Comparison of ENCODE assay signal across 8 cellular contexts in the genomic region with DNA sequence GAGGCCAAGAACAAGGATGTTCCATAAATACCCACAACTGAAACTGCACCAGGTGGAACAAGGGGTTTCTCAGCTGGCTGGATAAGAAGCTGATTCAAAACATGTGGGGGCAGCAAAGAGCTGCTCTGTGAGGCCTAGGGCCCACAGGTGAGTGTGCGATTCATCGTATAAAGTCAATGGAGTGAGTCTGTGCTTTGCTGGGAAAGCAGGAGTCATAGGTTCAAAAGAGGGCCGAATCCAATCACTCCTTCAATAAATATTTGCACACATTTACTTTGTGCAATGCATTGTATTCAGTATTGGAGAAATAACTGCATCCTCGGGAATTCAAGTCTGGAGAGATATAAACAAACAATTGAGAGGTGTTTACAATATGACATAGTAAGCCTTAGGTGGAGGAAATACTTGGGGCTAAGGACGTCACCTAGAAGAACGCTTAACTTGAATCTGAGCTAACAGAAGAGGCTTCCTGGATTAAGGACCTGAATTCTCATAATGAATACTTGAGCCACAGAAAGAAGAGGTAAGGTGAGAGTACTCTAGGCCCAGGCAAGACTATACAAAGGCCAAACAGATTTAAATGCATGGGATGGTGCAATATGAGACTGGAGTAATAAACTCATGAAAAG.
DNase-seq lines count a peak whose midpoint lies in the region; ATAC-seq and TF ChIP-seq lines count a peak whose summit lies in the region.

No MANE protein-coding gene starts in this region.

- TF ChIP-seq CTCF in GM12874 (IDR thresholded peaks at IDR 0.05; ENCODE audit: insufficient read depth, low read depth, low read length) (peak; percentile 50; the same call in 1 of the 2 replicates), neural crest cell (conservative IDR thresholded peaks at IDR 0.05) (peak; percentile 66)

- H3K4me3 Mint-ChIP-seq in neural crest cell, result no peak overlapping the region

- no peaks in the 10 kb centered on the region for H3K27me3 Mint-ChIP-seq in neural crest cell (ENCODE audit: low read depth)

- H3K4me1 Mint-ChIP-seq in neural crest cell, result no peaks in the 10 kb centered on the region

- ATAC-seq in GM19463 (IDR thresholded peaks at IDR 0.05; ENCODE audit: unreplicated experiment) (no peak), GM21717 (IDR thresholded peaks at IDR 0.05; ENCODE audit: unreplicated experiment) (no peak)

- DNase-seq in M059J (ENCODE audit: low read depth), result peak; percentile 64
- peak; percentile 10 for DNase-seq in cerebellum (ENCODE audit: low spot score)
- no peak for DNase-seq in neural crest cell (ENCODE audit: low read depth, low spot score)
- DNase-seq in T-helper 9 cell, result no peak
- DNase-seq in NOMO-1 treated with dmso at 0.1 percent for 144 hours (lab: John Stamatoyannopoulos, UW; ENCODE audit: unreplicated experiment), result no peak

- H3K9me3 Mint-ChIP-seq in neural crest cell, result peaks cover 5% of the 10 kb centered on the region

- no peaks in the 10 kb centered on the region for H3K36me3 Mint-ChIP-seq in neural crest cell (ENCODE audit: low read depth)

- no peak overlapping the region for H3K27ac Mint-ChIP-seq in neural crest cell (ENCODE audit: unreplicated experiment)

Comparison
In these comparisons a context has a peak if more than half of its experiments do, and no peak if none do; other contexts are left out.
1. DNase-seq: peak in M059J (single experiment) and cerebellum (single experiment); none in neural crest cell (single experiment), T-helper 9 cell (single experiment) and NOMO-1 treated with dmso at 0.1 percent for 144 hours (single experiment).